Comparison of ENCODE assay signal across 1 cellular context in the genomic region with DNA sequence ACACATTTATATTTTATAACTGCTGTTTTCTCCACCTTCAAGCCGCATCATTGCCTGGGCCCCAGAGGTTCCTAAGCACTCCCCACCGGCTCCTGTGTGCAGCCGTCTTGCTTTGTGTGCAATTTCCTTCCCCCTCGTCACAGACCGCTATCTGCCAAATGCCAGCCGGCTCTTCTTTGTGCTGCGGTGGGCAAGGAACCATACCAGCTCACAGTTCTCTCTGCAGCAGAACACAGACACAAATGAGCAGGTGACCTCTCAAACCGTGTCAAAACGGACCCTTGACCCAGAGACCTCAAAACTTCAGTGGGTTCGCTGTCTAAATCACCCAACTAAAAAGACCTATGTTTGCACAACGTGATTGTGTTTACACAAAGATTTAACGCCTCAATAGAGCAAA.
TF ChIP-seq lines count a peak whose summit lies in the region.

No MANE protein-coding gene starts in this region.

TF ChIP-seq in SK-N-SH treated with all-trans-retinoic acid at 6 μM for 48 hours, 23 proteins besides CTCF, POLR2A, EP300 and RAD21 (continued from another document):
- TF ChIP-seq POU6F1 (CRISPR knock-in tag; IDR thresholded peaks at IDR 0.05; ENCODE audit: borderline replicate concordance, low read depth) (no peak), TCF4 (CRISPR knock-in tag; IDR thresholded peaks at IDR 0.05; ENCODE audit: borderline replicate concordance) (no peak), ZNF565 (CRISPR knock-in tag; conservative IDR thresholded peaks at IDR 0.05; ENCODE audit: low read depth) (no peak), ISL1 (CRISPR knock-in tag; IDR thresholded peaks at IDR 0.05) (no peak), BACH2 (CRISPR knock-in tag; IDR thresholded peaks at IDR 0.05; ENCODE audit: borderline replicate concordance) (no peak), SNAI2 (CRISPR knock-in tag; IDR thresholded peaks at IDR 0.05) (no peak), ZNF8 (CRISPR knock-in tag; IDR thresholded peaks at IDR 0.05) (no peak), ARNTL (CRISPR knock-in tag; IDR thresholded peaks at IDR 0.05; ENCODE audit: borderline replicate concordance, low read depth) (no peak), TOX (CRISPR knock-in tag; IDR thresholded peaks at IDR 0.05; ENCODE audit: borderline replicate concordance) (no peak), GLIS3 (CRISPR knock-in tag; IDR thresholded peaks at IDR 0.05) (no peak), PPARA (CRISPR knock-in tag; IDR thresholded peaks at IDR 0.05; ENCODE audit: borderline replicate concordance) (no peak)
- TF ChIP-seq, protein P1, sequence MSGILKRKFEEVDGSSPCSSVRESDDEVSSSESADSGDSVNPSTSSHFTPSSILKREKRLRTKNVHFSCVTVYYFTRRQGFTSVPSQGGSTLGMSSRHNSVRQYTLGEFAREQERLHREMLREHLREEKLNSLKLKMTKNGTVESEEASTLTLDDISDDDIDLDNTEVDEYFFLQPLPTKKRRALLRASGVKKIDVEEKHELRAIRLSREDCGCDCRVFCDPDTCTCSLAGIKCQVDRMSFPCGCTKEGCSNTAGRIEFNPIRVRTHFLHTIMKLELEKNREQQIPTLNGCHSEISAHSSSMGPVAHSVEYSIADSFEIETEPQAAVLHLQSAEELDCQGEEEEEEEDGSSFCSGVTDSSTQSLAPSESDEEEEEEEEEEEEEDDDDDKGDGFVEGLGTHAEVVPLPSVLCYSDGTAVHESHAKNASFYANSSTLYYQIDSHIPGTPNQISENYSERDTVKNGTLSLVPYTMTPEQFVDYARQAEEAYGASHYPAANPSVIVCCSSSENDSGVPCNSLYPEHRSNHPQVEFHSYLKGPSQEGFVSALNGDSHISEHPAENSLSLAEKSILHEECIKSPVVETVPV (CRISPR knock-in tag; IDR thresholded peaks at IDR 0.05): no peak
